Comparison of ENCODE assay signal across 26 cellular contexts in the genomic region with DNA sequence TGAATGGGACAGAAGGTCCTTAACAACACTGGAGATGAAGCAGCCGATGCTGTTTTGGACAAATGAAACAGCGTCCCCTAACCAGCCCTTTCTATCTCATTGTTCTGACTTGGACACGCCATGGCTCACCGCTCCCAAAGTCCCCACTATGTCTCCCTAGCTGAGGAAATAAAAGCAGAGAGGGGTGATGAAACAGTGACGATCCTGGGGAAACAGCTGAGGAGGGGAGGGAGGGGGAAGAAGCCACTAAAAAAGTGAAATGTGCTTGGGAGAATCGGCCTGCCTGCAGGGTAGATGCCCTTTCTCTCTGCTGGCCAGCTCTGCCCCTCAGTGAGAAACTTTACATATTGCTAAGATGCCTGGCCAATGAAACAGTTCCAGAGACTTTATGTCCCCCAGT. TPM values are rescaled to one million over a fixed set of nuclear protein-coding genes. Genes with fewer than 3 reads are reported as not detected.
DNase-seq lines count a peak whose midpoint lies in the region; ATAC-seq and TF ChIP-seq lines count a peak whose summit lies in the region.
"Had no signal": no experiment of that assay in that cellular context is flagged by ENCODE, and none has a peak within 500 bp of the region (broad histone marks: within the 10 kb centered on the region; RNA-seq: fewer than 3 reads in every experiment).

No MANE protein-coding gene starts in this region.

- peaks cover 6 to 28% (median 7%) of the 10 kb centered on the region in 3 donors for H3K27me3 Mint-ChIP-seq in immature natural killer cell (ENCODE audit: low read depth in 3 of 3)
- H3K27me3 Mint-ChIP-seq in activated T-cell treated with anti-CD3 and anti-CD28 coated beads, Interleukin-2, amount 50 U/mL, for 72 hours (ENCODE audit: low read depth), result peaks cover 70% of the 10 kb centered on the region

- H3K4me1 ChIP-seq in left ventricle myocardium inferior, result no peaks in the 10 kb centered on the region
- H3K4me1 ChIP-seq in right atrium auricular region, result no peaks in the 10 kb centered on the region
- peaks cover 1% of the 10 kb centered on the region for H3K4me1 ChIP-seq in mesendoderm (ENCODE audit: control insufficient read depth, low read depth, low read length)
- no peaks in the 10 kb centered on the region for H3K4me1 ChIP-seq in skeletal muscle tissue (ENCODE audit: control insufficient read depth in 3 of 3, insufficient read depth in 3 of 3, low read length in 3 of 3)
- H3K4me1 ChIP-seq: A549, BE2C had no signal

- no peak overlapping the region for H3K9ac ChIP-seq in mesendoderm (ENCODE audit: low read length)
- no peak overlapping the region for H3K9ac ChIP-seq in skeletal muscle tissue (ENCODE audit: low read depth in 1 of 3, low read length in 3 of 3)
- H3K9ac ChIP-seq: BLaER1 treated with 17β-estradiol and CSF1 and Interleukin-3, amounts not matched to agents 10 nM and 100 nM had no signal

- no peak overlapping the region for H3K4me2 ChIP-seq in mesendoderm (ENCODE audit: low read length)
- H3K4me2 ChIP-seq: A549, GM23338 had no signal

- no peaks in the 10 kb centered on the region for H3K9me3 Mint-ChIP-seq in immature natural killer cell
- H3K9me3 Mint-ChIP-seq in activated T-cell treated with anti-CD3 and anti-CD28 coated beads, Interleukin-2, amount 50 U/mL, for 72 hours, result no peaks in the 10 kb centered on the region
- H3K9me3 Mint-ChIP-seq: CD4-positive, alpha-beta T cell; CD8-positive, alpha-beta memory T cell; GM23338; H9 had no signal

- no peak overlapping the region for H3K23ac ChIP-seq in mesendoderm (ENCODE audit: low read length)

- H3K27ac ChIP-seq in left ventricle myocardium inferior (replicated peaks) (peak overlapping the region; percentile 3), right atrium auricular region (no peak overlapping the region), mesendoderm (ENCODE audit: low read depth, low read length) (no peak overlapping the region), skeletal muscle tissue (ENCODE audit: low read depth, low read length) (peak overlapping the region; percentile 51)
- H3K27ac ChIP-seq: A549; BLaER1 treated with 17β-estradiol and CSF1 and Interleukin-3, amounts not matched to agents 10 nM and 100 nM had no signal

- intact Hi-C loops in left ventricle myocardium inferior (cut with micrococcal nuclease), result no loop called here

- no peak overlapping the region for H2BK15ac ChIP-seq in mesendoderm (replicated peaks; ENCODE audit: low read depth)

- H3K36me3 Mint-ChIP-seq in immature natural killer cell, result no peaks in the 10 kb centered on the region
- no peaks in the 10 kb centered on the region for H3K36me3 Mint-ChIP-seq in activated T-cell treated with anti-CD3 and anti-CD28 coated beads, Interleukin-2, amount 50 U/mL, for 72 hours (ENCODE audit: insufficient read depth in 2 of 2)
- H3K36me3 Mint-ChIP-seq: CD14-positive monocyte; CD8-positive, alpha-beta memory T cell had no signal

- no peak overlapping the region for H3K56ac ChIP-seq in mesendoderm (ENCODE audit: low read length)

- TF ChIP-seq CTCF in left ventricle myocardium inferior (IDR thresholded peaks at IDR 0.05; ENCODE audit: borderline replicate concordance), result no peak
- no peak for TF ChIP-seq CTCF in right atrium auricular region (IDR thresholded peaks at IDR 0.05)

- H3K27me3 ChIP-seq in left ventricle myocardium inferior (ENCODE audit: low read depth) (peaks cover 97% of the 10 kb centered on the region), right atrium auricular region (no peaks in the 10 kb centered on the region), mesendoderm (ENCODE audit: insufficient read depth, low read length, poor library complexity) (no peaks in the 10 kb centered on the region), skeletal muscle tissue (ENCODE audit: control insufficient read depth in 3 of 3, insufficient read depth in 3 of 3, low read length in 3 of 3) (peaks cover 22 to 40% (median 31%) of the 10 kb centered on the region in 3 donors)
- H3K27me3 ChIP-seq: BE2C had no signal

- no peak overlapping the region for H2AK5ac ChIP-seq in mesendoderm (ENCODE audit: low read length)

- H3K4ac ChIP-seq in mesendoderm (ENCODE audit: low read depth, low read length), result no peak overlapping the region

- no peaks in the 10 kb centered on the region for H3K9me3 ChIP-seq in left ventricle myocardium inferior (replicated peaks)
- H3K9me3 ChIP-seq in right atrium auricular region, result no peaks in the 10 kb centered on the region
- H3K9me3 ChIP-seq in skeletal muscle tissue (ENCODE audit: control insufficient read depth in 3 of 3, low read length in 3 of 3), result no peaks in the 10 kb centered on the region
- H3K9me3 ChIP-seq: A549; BE2C; BLaER1 treated with 17β-estradiol and CSF1 and Interleukin-3, amounts not matched to agents 10 nM and 100 nM had no signal

- peaks cover 4 to 6% of the 10 kb centered on the region in 2 donors for H3K4me1 Mint-ChIP-seq in immature natural killer cell
- peaks cover 19% of the 10 kb centered on the region for H3K4me1 Mint-ChIP-seq in activated T-cell treated with anti-CD3 and anti-CD28 coated beads, Interleukin-2, amount 50 U/mL, for 72 hours (ENCODE audit: low read depth)

- no peak overlapping the region for H3K27ac Mint-ChIP-seq in immature natural killer cell
- H3K27ac Mint-ChIP-seq in activated T-cell treated with anti-CD3 and anti-CD28 coated beads, Interleukin-2, amount 50 U/mL, for 72 hours, result no peak overlapping the region
- H3K27ac Mint-ChIP-seq: CD14-positive monocyte; CD4-positive, alpha-beta T cell; GM23338 had no signal

- H3K79me2 ChIP-seq in mesendoderm (ENCODE audit: control insufficient read depth, insufficient read depth, low read length), result no peaks in the 10 kb centered on the region

- no peaks in the 10 kb centered on the region for H3K36me3 ChIP-seq in left ventricle myocardium inferior
- no peaks in the 10 kb centered on the region for H3K36me3 ChIP-seq in right atrium auricular region
- H3K36me3 ChIP-seq in mesendoderm (ENCODE audit: control insufficient read depth, insufficient read depth, low read length), result no peaks in the 10 kb centered on the region
- H3K36me3 ChIP-seq in skeletal muscle tissue (ENCODE audit: control insufficient read depth in 3 of 3, insufficient read depth in 3 of 3, low read length in 3 of 3), result no peaks in the 10 kb centered on the region
- H3K36me3 ChIP-seq: BE2C; BLaER1 treated with 17β-estradiol and CSF1 and Interleukin-3, amounts not matched to agents 10 nM and 100 nM had no signal

- H2BK5ac ChIP-seq in mesendoderm (ENCODE audit: low read length), result no peak overlapping the region

- no peak for ATAC-seq in activated T-cell treated with anti-CD3 and anti-CD28 coated beads, Interleukin-2, amount 50 U/mL, for 72 hours (replicated peaks in 1 of 2)
- ATAC-seq: A549, GM23338, HCT116 had no signal

- H4K5ac ChIP-seq in mesendoderm (ENCODE audit: low read length), result no peak overlapping the region

- H2BK120ac ChIP-seq in mesendoderm (ENCODE audit: low read depth, low read length), result no peak overlapping the region

- H3K4me3 ChIP-seq in left ventricle myocardium inferior, result no peak overlapping the region
- H3K4me3 ChIP-seq in right atrium auricular region, result no peak overlapping the region
- H3K4me3 ChIP-seq in mesendoderm (ENCODE audit: low read length), result no peak overlapping the region
- H3K4me3 ChIP-seq in skeletal muscle tissue (ENCODE audit: low read length in 3 of 3), result no peak overlapping the region
- H3K4me3 ChIP-seq: A549; BLaER1 treated with 17β-estradiol and CSF1 and Interleukin-3, amounts not matched to agents 10 nM and 100 nM; GM23338 had no signal

- no CpG with 5 or more reads among the region's 6 CpGs for WGBS in mesendoderm (ENCODE audit: extremely low coverage, insufficient coverage, low lambda C conversion rate)

- H3K4me3 Mint-ChIP-seq in immature natural killer cell, result no peak overlapping the region
- no peak overlapping the region for H3K4me3 Mint-ChIP-seq in activated T-cell treated with anti-CD3 and anti-CD28 coated beads, Interleukin-2, amount 50 U/mL, for 72 hours
- H3K4me3 Mint-ChIP-seq: CD14-positive monocyte; CD4-positive, alpha-beta T cell; CD8-positive, alpha-beta memory T cell; GM23338; H9 had no signal

- no peak overlapping the region for H3K18ac ChIP-seq in mesendoderm (ENCODE audit: low read length)

- no peak overlapping the region for H4K8ac ChIP-seq in mesendoderm (ENCODE audit: low read depth, low read length)

- H3K79me1 ChIP-seq in mesendoderm (ENCODE audit: low read length), result no peaks in the 10 kb centered on the region

- DNase-seq in left ventricle myocardium inferior (no peak), right atrium auricular region (ENCODE audit: low spot score) (no peak), mesendoderm (peak; percentile 6), NCI-H1436 treated with DMSO at 0.1 percent for 48 hours (lab: John Stamatoyannopoulos, UW) (no peak), immature natural killer cell (no peak)
- no peak for DNase-seq in activated T-cell treated with anti-CD3 and anti-CD28 coated beads, Interleukin-2, amount 50 U/mL, for 72 hours
- DNase-seq: 8988T; ACHN; AML-193; BE2C; CD4-positive, alpha-beta T cell; CD8-positive, alpha-beta memory T cell; DMS 273 treated with DMSO at 0.1 percent for 48 hours; DMS53; DMS79 treated with DMSO at 0.1 percent for 48 hours; GF-D8; H9 had no signal

RNA-seq across cellular contexts. Expression of gene ACKR1, which starts 1.1 kb away (rescaled TPM):
- total RNA-seq in left ventricle myocardium inferior (10.9 TPM), right atrium auricular region (10 to 100 TPM; 13.3 to 13.8 TPM), skeletal muscle tissue (4.7 TPM)
- 0.25 TPM for polyA plus RNA-seq in mesendoderm (2013, experiment 1 of 2)
- polyA plus RNA-seq in mesendoderm (2013, experiment 2 of 2), result 0.13 TPM
- polyA plus RNA-seq in immature natural killer cell, result not detected
- total RNA-seq in activated T-cell treated with anti-CD3 and anti-CD28 coated beads, Interleukin-2, amount 50 U/mL, for 72 hours, result not detected
- total RNA-seq: CD4-positive, alpha-beta T cell; CD8-positive, alpha-beta memory T cell; Daoy; G401; GM23338; H4 had no signal
- polyA plus RNA-seq: A549; CD8-positive, alpha-beta memory T cell had no signal

RNA-seq across cellular contexts. Expression of gene CADM3, which starts 32.2 kb away (rescaled TPM):
- total RNA-seq in left ventricle myocardium inferior (3.7 TPM), right atrium auricular region (10 to 100 TPM in 1 of 2 donors, 1 to 10 TPM in 1; 4.0 to 12.5 TPM), skeletal muscle tissue (0.52 TPM)
- polyA plus RNA-seq in mesendoderm (2013, experiment 1 of 2), result 2.1 TPM
- 2.2 TPM for polyA plus RNA-seq in mesendoderm (2013, experiment 2 of 2)
- polyA plus RNA-seq in immature natural killer cell, result not detected
- not detected for total RNA-seq in activated T-cell treated with anti-CD3 and anti-CD28 coated beads, Interleukin-2, amount 50 U/mL, for 72 hours
- total RNA-seq: CD4-positive, alpha-beta T cell; CD8-positive, alpha-beta memory T cell; G401 had no signal
- polyA plus RNA-seq: CD14-positive monocyte; CD8-positive, alpha-beta memory T cell had no signal

Comparison
In these comparisons a context has a peak if more than half of its experiments do, and no peak if none do; other contexts are left out.
1. H3K27ac ChIP-seq: peak in left ventricle myocardium inferior (single experiment) and skeletal muscle tissue (single experiment); none in right atrium auricular region (0 of 2) and mesendoderm (single experiment).